Comparison of ENCODE assay signal across 14 cellular contexts in genomic region chr2:25639696-25640095, GRCh38. TPM values are rescaled to one million over a fixed set of nuclear protein-coding genes. Genes with fewer than 3 reads are reported as not detected.
DNase-seq lines count a peak whose midpoint lies in the region; ATAC-seq lines count a peak whose summit lies in the region.
"Had no signal": no experiment of that assay in that cellular context is flagged by ENCODE, and none has a peak within 500 bp of the region (broad histone marks: within the 10 kb centered on the region; RNA-seq: fewer than 3 reads in every experiment).

No MANE protein-coding gene starts in this region.

- H3K27me3 ChIP-seq in neuronal stem cell (ENCODE audit: control insufficient read depth in 3 of 3, insufficient read depth in 3 of 3, low read depth in 1 of 3, low read length in 3 of 3) = no peaks in the 10 kb centered on the region

- no peak overlapping the region for H2AFZ ChIP-seq in neuronal stem cell (ENCODE audit: low read length)

- no peak overlapping the region for H3K4me3 ChIP-seq in neuronal stem cell (ENCODE audit: low read length in 2 of 2)

- no peak overlapping the region for H2BK15ac ChIP-seq in neuronal stem cell (ENCODE audit: low read length)

- no peak overlapping the region for H3K18ac ChIP-seq in neuronal stem cell (ENCODE audit: low read length)

- no peak overlapping the region for H3K4ac ChIP-seq in neuronal stem cell (ENCODE audit: low read length)

- peaks cover 0 to 3% of the 10 kb centered on the region in 2 donors for H3K9me3 ChIP-seq in neuronal stem cell (replicated peaks in 1 of 2; ENCODE audit: control insufficient read depth in 2 of 2, insufficient read depth in 1 of 2, low read depth in 1 of 2, low read length in 2 of 2)
- H3K9me3 ChIP-seq: Caco-2 had no signal

- H2BK5ac ChIP-seq in neuronal stem cell (ENCODE audit: low read length) = no peak overlapping the region

- H2AK5ac ChIP-seq in neuronal stem cell (ENCODE audit: low read depth, low read length) = no peak overlapping the region

- no peak overlapping the region for H3K27ac ChIP-seq in neuronal stem cell (replicated peaks; ENCODE audit: low read length)
- H3K27ac ChIP-seq: C4-2B had no signal

- H3K36me3 ChIP-seq in neuronal stem cell (replicated peaks in 1 of 2; ENCODE audit: control insufficient read depth in 2 of 2, insufficient read depth in 2 of 2, low read length in 2 of 2) = peaks cover 0 to 2% of the 10 kb centered on the region in 2 donors

- H3K27me3 Mint-ChIP-seq in activated T-helper 17 cell treated with anti-CD3 and anti-CD28 coated beads, Interleukin-2, amount 50 U/mL, for 72 hours = no peaks in the 10 kb centered on the region
- H3K27me3 Mint-ChIP-seq: CD4-positive, alpha-beta T cell had no signal

- no peak overlapping the region for H3K23ac ChIP-seq in neuronal stem cell (ENCODE audit: low read depth, low read length, poor library complexity)

- no peak overlapping the region for H4K8ac ChIP-seq in neuronal stem cell (ENCODE audit: low read depth, low read length)

- H3K27ac Mint-ChIP-seq in activated T-helper 17 cell treated with anti-CD3 and anti-CD28 coated beads, Interleukin-2, amount 50 U/mL, for 72 hours = peak overlapping the region; percentile 17
- H3K27ac Mint-ChIP-seq: CD4-positive, alpha-beta T cell; HFFc6 had no signal

- no peaks in the 10 kb centered on the region for H3K9me3 Mint-ChIP-seq in activated T-helper 17 cell treated with anti-CD3 and anti-CD28 coated beads, Interleukin-2, amount 50 U/mL, for 72 hours
- H3K9me3 Mint-ChIP-seq: CD4-positive, alpha-beta T cell; HFFc6 had no signal

- ATAC-seq in activated T-helper 17 cell treated with anti-CD3 and anti-CD28 coated beads, Interleukin-2, amount 50 U/mL, for 72 hours (replicated peaks) = no peak
- no peak for ATAC-seq in HG03139 (IDR thresholded peaks at IDR 0.05; ENCODE audit: unreplicated experiment)
- ATAC-seq: HCT116 had no signal

- H3K4me3 Mint-ChIP-seq in activated T-helper 17 cell treated with anti-CD3 and anti-CD28 coated beads, Interleukin-2, amount 50 U/mL, for 72 hours = no peak overlapping the region
- H3K4me3 Mint-ChIP-seq: CD4-positive, alpha-beta T cell; HFFc6 had no signal

- peaks cover 28% of the 10 kb centered on the region for H3K36me3 Mint-ChIP-seq in activated T-helper 17 cell treated with anti-CD3 and anti-CD28 coated beads, Interleukin-2, amount 50 U/mL, for 72 hours (ENCODE audit: low read depth)

- no CpG with 5 or more reads among the region's 17 CpGs for WGBS in neuronal stem cell (ENCODE audit: extremely low coverage in 2 of 2, insufficient read length in 2 of 2, insufficient replicate concordance in 1 of 2), 2 donors

- peak overlapping the region; percentile 2 for H3K14ac ChIP-seq in neuronal stem cell (ENCODE audit: low read length)

- DNase-seq in SK-N-DZ (ENCODE audit: low spot score) (peak; percentile 23), neuronal stem cell (ENCODE audit: low spot score) (no peak)
- no peak for DNase-seq in stimulated activated CD4-positive, alpha-beta T cell treated with anti-CD3 and anti-CD28 coated beads, Interleukin-15, amount 100 ng/mL, for 24 hours
- no peak for DNase-seq in activated CD4-positive, alpha-beta T cell treated with anti-CD3 and anti-CD28 coated beads, Interleukin-2, amount 50 U/mL, for 48 hours
- DNase-seq: ACHN; Caco-2; CD4-positive, alpha-beta T cell; GOT3; H7; HFFc6 had no signal

- no peak overlapping the region for H4K91ac ChIP-seq in neuronal stem cell (ENCODE audit: low read depth, low read length, poor library complexity)

- H3K4me1 ChIP-seq in neuronal stem cell (ENCODE audit: control insufficient read depth in 2 of 2, insufficient read depth in 1 of 2, low read depth in 1 of 2, low read length in 2 of 2) = no peaks in the 10 kb centered on the region

- no peak overlapping the region for H2BK120ac ChIP-seq in neuronal stem cell (ENCODE audit: low read depth, low read length)

- H2BK12ac ChIP-seq in neuronal stem cell (ENCODE audit: low read length) = no peak overlapping the region

- H3K79me1 ChIP-seq in neuronal stem cell (ENCODE audit: low read depth, low read length) = peaks cover 3% of the 10 kb centered on the region

- H3K4me2 ChIP-seq in neuronal stem cell (ENCODE audit: insufficient read depth, low read length, poor library complexity, severe bottlenecking) = no peak overlapping the region

- peaks cover 5% of the 10 kb centered on the region for H3K4me1 Mint-ChIP-seq in activated T-helper 17 cell treated with anti-CD3 and anti-CD28 coated beads, Interleukin-2, amount 50 U/mL, for 72 hours

- H3K9ac ChIP-seq in neuronal stem cell (ENCODE audit: low read depth, low read length, poor library complexity) = no peak overlapping the region

RNA-seq across cellular contexts. Expression of gene DTNB, which starts 33.7 kb away (rescaled TPM):
- polyA plus RNA-seq in SK-N-DZ (2014; cell fraction: cytosol; rRNA removed) = 12.9 and 13.8 TPM in 2 replicates
- polyA plus RNA-seq in SK-N-DZ (2014; cell fraction: nucleus; rRNA removed) = 13.7 and 15.6 TPM in 2 replicates
- total RNA-seq in activated T-helper 17 cell treated with anti-CD3 and anti-CD28 coated beads, Interleukin-2, amount 50 U/mL, for 72 hours = 10 to 100 TPM; 10.0 to 11.8 TPM
- 34.6 TPM for polyA plus RNA-seq in neuronal stem cell (2013, experiment 1 of 2)
- polyA plus RNA-seq in neuronal stem cell (2013, experiment 2 of 2) = 31.1 TPM
